ENCODE assay signal across 13 cellular contexts in the genomic region with DNA sequence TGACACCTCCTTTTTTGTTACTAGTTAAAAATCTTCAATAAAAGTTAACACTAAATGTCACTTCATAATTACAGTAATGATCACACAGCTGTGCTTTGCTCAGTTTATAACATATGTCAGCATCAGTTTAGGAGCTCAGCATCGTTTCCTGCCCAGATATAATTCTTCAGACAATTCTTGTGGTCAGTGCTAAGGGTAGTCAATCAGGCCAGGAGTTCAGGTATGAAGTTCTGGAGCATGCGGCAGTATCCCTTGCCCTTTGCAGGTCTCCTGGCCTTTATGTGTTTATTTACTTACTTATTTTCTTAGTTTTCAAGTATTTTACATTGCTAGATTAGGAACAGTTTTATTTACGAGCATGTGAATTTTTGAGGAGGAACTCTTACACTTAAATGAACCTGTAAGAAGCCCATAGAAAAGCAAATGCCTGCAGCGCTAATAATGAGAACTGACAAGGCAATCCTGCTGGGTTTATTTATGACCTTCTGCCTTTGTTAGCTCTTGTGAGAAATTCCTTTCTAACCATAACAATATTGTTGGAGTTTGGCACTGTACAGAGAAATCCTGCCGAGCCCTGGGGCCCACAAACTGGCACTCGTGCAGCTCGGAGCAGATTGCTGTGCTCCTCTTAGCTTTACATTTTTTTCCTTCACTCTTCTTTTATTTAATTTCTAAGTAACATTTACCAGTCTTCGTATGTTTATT.
A peak's percentile ranks its signal among the peaks of the same experiment; 100 is the strongest.
DNase-seq lines count a peak whose midpoint lies in the region; ATAC-seq and TF ChIP-seq lines count a peak whose summit lies in the region.
"Had no signal": no experiment of that assay in that cellular context is flagged by ENCODE, and none has a peak within 500 bp of the region (broad histone marks: within the 10 kb centered on the region; RNA-seq: fewer than 3 reads in every experiment).

No MANE protein-coding gene starts in this region.

- no peaks in the 10 kb centered on the region for H3K9me2 ChIP-seq in hepatocyte (replicated peaks; ENCODE audit: insufficient read depth)

- H2AK5ac ChIP-seq in mesendoderm (ENCODE audit: low read length): no peak overlapping the region

- peak overlapping the region; percentile 40 for H3K27ac ChIP-seq in HUES48 (ENCODE audit: low read depth, low read length)
- peak overlapping the region; percentile 22 for H3K27ac ChIP-seq in hepatocyte
- no peak overlapping the region for H3K27ac ChIP-seq in mesendoderm (ENCODE audit: low read depth, low read length)
- H3K27ac ChIP-seq: Peyer's patch had no signal

- no peak overlapping the region for H2BK5ac ChIP-seq in mesendoderm (ENCODE audit: low read length)

- peaks cover 3% of the 10 kb centered on the region for H3K79me1 ChIP-seq in mesendoderm (ENCODE audit: low read length)

- H3K79me2 ChIP-seq in hepatocyte (peaks cover 79% of the 10 kb centered on the region), mesendoderm (ENCODE audit: control insufficient read depth, insufficient read depth, low read length) (peaks cover under 1% of the 10 kb centered on the region)

- no peak overlapping the region for H2AFZ ChIP-seq in hepatocyte

- H3K9ac ChIP-seq in HUES48 (ENCODE audit: low read depth, low read length) (no peak overlapping the region), mesendoderm (ENCODE audit: low read length) (no peak overlapping the region)

- no peak overlapping the region for H4K8ac ChIP-seq in mesendoderm (ENCODE audit: low read depth, low read length)

- no peaks in the 10 kb centered on the region for H3K27me3 ChIP-seq in HUES48 (ENCODE audit: control insufficient read depth, insufficient read depth, low read length)
- no peaks in the 10 kb centered on the region for H3K27me3 ChIP-seq in hepatocyte
- no peaks in the 10 kb centered on the region for H3K27me3 ChIP-seq in mesendoderm (ENCODE audit: insufficient read depth, low read length, poor library complexity)
- H3K27me3 ChIP-seq: Peyer's patch had no signal

- no peak overlapping the region for H3K23ac ChIP-seq in mesendoderm (ENCODE audit: low read length)

- H3K9me3 ChIP-seq in HUES48 (ENCODE audit: control insufficient read depth, insufficient read depth, low read length): no peaks in the 10 kb centered on the region
- no peaks in the 10 kb centered on the region for H3K9me3 ChIP-seq in hepatocyte (ENCODE audit: low read depth)
- H3K9me3 ChIP-seq: Peyer's patch had no signal

- H3K18ac ChIP-seq in mesendoderm (ENCODE audit: low read length): no peak overlapping the region

- H3K4me3 ChIP-seq in HUES48 (ENCODE audit: low read depth, low read length): no peak overlapping the region
- no peak overlapping the region for H3K4me3 ChIP-seq in hepatocyte
- H3K4me3 ChIP-seq in mesendoderm (ENCODE audit: low read length): no peak overlapping the region
- H3K4me3 ChIP-seq: Peyer's patch had no signal

- ATAC-seq in HG02759 (IDR thresholded peaks at IDR 0.05; ENCODE audit: unreplicated experiment) (no peak), HG02870 (IDR thresholded peaks at IDR 0.05; ENCODE audit: unreplicated experiment) (no peak)
- ATAC-seq: stimulated activated effector memory CD8-positive, alpha-beta T cell treated with anti-CD3 and anti-CD28 coated beads, Interleukin-12 subunit alpha, Interleukin-12 subunit beta, amount 100 ng/mL, for 72 hours had no signal

- no peak overlapping the region for H3K4ac ChIP-seq in mesendoderm (ENCODE audit: low read depth, low read length)

- no peak overlapping the region for H2BK15ac ChIP-seq in mesendoderm (replicated peaks; ENCODE audit: low read depth)

- H3K56ac ChIP-seq in mesendoderm (ENCODE audit: low read length): no peak overlapping the region

- no peak overlapping the region for H4K5ac ChIP-seq in mesendoderm (ENCODE audit: low read length)

- H3K4me1 ChIP-seq in HUES48 (ENCODE audit: control insufficient read depth, insufficient read depth, low read length) (peaks cover 22% of the 10 kb centered on the region), hepatocyte (ENCODE audit: insufficient read depth) (peaks cover 25% of the 10 kb centered on the region), mesendoderm (ENCODE audit: control insufficient read depth, low read depth, low read length) (peaks cover 3% of the 10 kb centered on the region)

- H3K4me2 ChIP-seq in hepatocyte: peak overlapping the region; percentile 63
- H3K4me2 ChIP-seq in mesendoderm (ENCODE audit: low read length): no peak overlapping the region

- peaks cover 27% of the 10 kb centered on the region for H4K20me1 ChIP-seq in hepatocyte (ENCODE audit: insufficient read depth, poor library complexity, severe bottlenecking)

- no peak for TF ChIP-seq CTCF in hepatocyte (IDR thresholded peaks at IDR 0.05; ENCODE audit: poor library complexity)

- WGBS in hepatocyte (ENCODE audit: low lambda C conversion rate, missing lambda C conversion rate): 42% methylated on average over 8 of the region's 8 CpGs
- WGBS in mesendoderm (ENCODE audit: extremely low coverage, insufficient coverage, low lambda C conversion rate): no CpG with 5 or more reads among the region's 8 CpGs

- H3K36me3 ChIP-seq in HUES48 (ENCODE audit: control insufficient read depth, insufficient read depth, low read length) (no peaks in the 10 kb centered on the region), hepatocyte (replicated peaks; ENCODE audit: insufficient read depth, low read depth) (no peaks in the 10 kb centered on the region), mesendoderm (ENCODE audit: control insufficient read depth, insufficient read depth, low read length) (no peaks in the 10 kb centered on the region)
- H3K36me3 ChIP-seq: Peyer's patch had no signal

- H2BK120ac ChIP-seq in mesendoderm (ENCODE audit: low read depth, low read length): no peak overlapping the region

- DNase-seq in AG08395 (ENCODE audit: low spot score): peak; percentile 40
- peak; percentile 20 for DNase-seq in amniotic epithelial cell (ENCODE audit: low read depth)
- DNase-seq in hepatocyte (ENCODE audit: low spot score): no peak
- DNase-seq in superior temporal gyrus (ENCODE audit: extremely low spot score): no peak
- DNase-seq in mesendoderm: no peak
- DNase-seq: activated naive CD4-positive, alpha-beta T cell treated with anti-CD3 and anti-CD28 coated beads, Interleukin-2, amount 10 ng/mL, durations not matched to agents 7 days and 5 days; NCI-H510A; Peyer's patch; stimulated activated CD4-positive, alpha-beta T cell treated with anti-CD3 and anti-CD28 coated beads, Interleukin-2, amount 100 ng/mL, for 24 hours had no signal

Comparison
In these comparisons a context has a peak if more than half of its experiments do, and no peak if none do; other contexts are left out.
1. DNase-seq: peak in AG08395 (single experiment) and amniotic epithelial cell (single experiment); none in hepatocyte (single experiment), superior temporal gyrus (single experiment) and mesendoderm (single experiment).